19 cellular contexts compared by ENCODE assay signal in the genomic region with DNA sequence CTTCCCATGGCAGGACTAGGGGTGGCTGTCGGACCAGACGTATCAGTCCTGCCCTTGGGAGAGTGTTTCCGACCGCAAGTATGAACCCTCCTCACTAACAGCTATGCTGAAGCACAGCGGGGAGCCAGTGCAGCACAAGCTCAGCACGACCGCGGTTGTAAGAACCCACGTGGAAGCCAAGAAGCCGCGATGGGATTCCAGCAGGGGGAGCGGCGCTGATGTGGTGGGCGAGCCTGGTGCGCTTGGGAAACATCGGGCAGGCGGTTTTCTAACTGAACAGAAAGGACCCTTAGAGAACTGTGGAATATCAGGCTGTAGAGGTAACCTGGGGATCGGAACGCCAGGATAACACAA.
A peak's percentile ranks its signal among the peaks of the same experiment; 100 is the strongest.
DNase-seq lines count a peak whose midpoint lies in the region; ATAC-seq and TF ChIP-seq lines count a peak whose summit lies in the region.
"Had no signal": no experiment of that assay in that cellular context is flagged by ENCODE, and none has a peak within 500 bp of the region (broad histone marks: within the 10 kb centered on the region; RNA-seq: fewer than 3 reads in every experiment).

No MANE protein-coding gene starts in this region.

- H3K27ac ChIP-seq in trophoblast cell (ENCODE audit: low read depth, low read length): no peak overlapping the region
- no peak overlapping the region for H3K27ac ChIP-seq in effector memory CD4-positive, alpha-beta T cell (ENCODE audit: insufficient read depth, low read length, poor library complexity, severe bottlenecking)
- H3K27ac ChIP-seq: SJSA1 had no signal

- POLR2A ChIA-PET in WTC11 (lab: Charles Lee): interaction anchor here (0.5 to 0.6 kb wide), 2 partner anchors 172 to 611 kb away, joined by 3 to 4 read pairs; no protein-coding TSS in a partner anchor

- no peak overlapping the region for H3K4ac ChIP-seq in trophoblast cell (ENCODE audit: low read depth, low read length)

- peak overlapping the region; percentile 0 for H4K91ac ChIP-seq in trophoblast cell (ENCODE audit: low read depth, low read length)

- no peak overlapping the region for H2AFZ ChIP-seq in trophoblast cell (ENCODE audit: insufficient read depth, low read length, poor library complexity)

- peak; percentile 35 for ATAC-seq in WTC11
- ATAC-seq in HG03354 (IDR thresholded peaks at IDR 0.05; ENCODE audit: poor library complexity, severe bottlenecking, unreplicated experiment): no peak
- no peak for ATAC-seq in activated T-helper 17 cell treated with anti-CD3 and anti-CD28 coated beads, Interleukin-2, amount 50 U/mL, for 72 hours (replicated peaks)
- ATAC-seq: PC-3 had no signal

- H3K27me3 Mint-ChIP-seq in WTC11 (ENCODE audit: low read depth): peaks cover 15% of the 10 kb centered on the region
- H3K27me3 Mint-ChIP-seq in activated T-helper 17 cell treated with anti-CD3 and anti-CD28 coated beads, Interleukin-2, amount 50 U/mL, for 72 hours: no peaks in the 10 kb centered on the region

- H3K36me3 Mint-ChIP-seq in WTC11: no peaks in the 10 kb centered on the region
- H3K36me3 Mint-ChIP-seq in activated T-helper 17 cell treated with anti-CD3 and anti-CD28 coated beads, Interleukin-2, amount 50 U/mL, for 72 hours (ENCODE audit: low read depth): no peaks in the 10 kb centered on the region
- H3K36me3 Mint-ChIP-seq: CD4-positive, alpha-beta memory T cell had no signal

- H3K4me3 Mint-ChIP-seq in WTC11: no peak overlapping the region
- no peak overlapping the region for H3K4me3 Mint-ChIP-seq in activated T-helper 17 cell treated with anti-CD3 and anti-CD28 coated beads, Interleukin-2, amount 50 U/mL, for 72 hours
- H3K4me3 Mint-ChIP-seq: CD4-positive, alpha-beta memory T cell had no signal

- H3K36me3 ChIP-seq in trophoblast cell (ENCODE audit: control insufficient read depth in 1 of 2, insufficient read depth in 2 of 2, low read length in 2 of 2): no peaks in the 10 kb centered on the region
- H3K36me3 ChIP-seq in effector memory CD4-positive, alpha-beta T cell (ENCODE audit: control insufficient read depth, insufficient read depth, low read length): no peaks in the 10 kb centered on the region
- H3K36me3 ChIP-seq: SJSA1 had no signal

- peak overlapping the region; percentile 86 for H2BK12ac ChIP-seq in trophoblast cell (ENCODE audit: low read length)

- H3K4me3 ChIP-seq in trophoblast cell (ENCODE audit: low read depth, low read length): no peak overlapping the region
- H3K4me3 ChIP-seq in effector memory CD4-positive, alpha-beta T cell (ENCODE audit: insufficient read depth, low read depth, low read length, poor library complexity, severe bottlenecking): no peak overlapping the region
- H3K4me3 ChIP-seq: SJSA1 had no signal

- H3K9me3 Mint-ChIP-seq in WTC11: peaks cover 9% of the 10 kb centered on the region
- H3K9me3 Mint-ChIP-seq in activated T-helper 17 cell treated with anti-CD3 and anti-CD28 coated beads, Interleukin-2, amount 50 U/mL, for 72 hours: no peaks in the 10 kb centered on the region
- H3K9me3 Mint-ChIP-seq: CD4-positive, alpha-beta memory T cell had no signal

- WGBS in trophoblast cell (ENCODE audit: extremely low coverage, insufficient coverage, insufficient read length): no CpG with 5 or more reads among the region's 19 CpGs

- CTCF ChIA-PET in WTC11 (lab: Charles Lee): interaction anchor here (0.7 to 1.5 kb wide), 3 partner anchors 9 to 131 kb away, joined by 3 to 7 read pairs (median 6); no protein-coding TSS in a partner anchor

- H4K12ac ChIP-seq in trophoblast cell (ENCODE audit: low read depth, low read length): no peak overlapping the region

- H3K23ac ChIP-seq in trophoblast cell (ENCODE audit: low read length): no peak overlapping the region

- H3K9ac ChIP-seq in trophoblast cell (ENCODE audit: low read length): no peak overlapping the region

- no peaks in the 10 kb centered on the region for H3K27me3 ChIP-seq in trophoblast cell (ENCODE audit: insufficient read depth, low read length)
- H3K27me3 ChIP-seq in effector memory CD4-positive, alpha-beta T cell (replicated peaks; ENCODE audit: control insufficient read depth, insufficient read depth, low read length, poor library complexity, severe bottlenecking): no peaks in the 10 kb centered on the region
- H3K27me3 ChIP-seq: SJSA1 had no signal

- H3K4me1 ChIP-seq in trophoblast cell (ENCODE audit: control insufficient read depth in 1 of 2, insufficient read depth in 2 of 2, low read length in 2 of 2): peaks cover 27 to 30% of the 10 kb centered on the region in 2 experiments
- H3K4me1 ChIP-seq in effector memory CD4-positive, alpha-beta T cell (ENCODE audit: control insufficient read depth, insufficient read depth, low read length, poor library complexity, severe bottlenecking): no peaks in the 10 kb centered on the region
- H3K4me1 ChIP-seq: SJSA1 had no signal

- H2BK5ac ChIP-seq in trophoblast cell (ENCODE audit: low read depth, low read length, poor library complexity): no peak overlapping the region

- TF ChIP-seq CTCF in WTC11 (IDR thresholded peaks at IDR 0.05): no peak

- H2AK5ac ChIP-seq in trophoblast cell (ENCODE audit: low read length): peak overlapping the region; percentile 6

- H3K4me1 Mint-ChIP-seq in WTC11: peaks cover 55% of the 10 kb centered on the region
- no peaks in the 10 kb centered on the region for H3K4me1 Mint-ChIP-seq in activated T-helper 17 cell treated with anti-CD3 and anti-CD28 coated beads, Interleukin-2, amount 50 U/mL, for 72 hours
- H3K4me1 Mint-ChIP-seq: CD4-positive, alpha-beta memory T cell had no signal

- H3K79me1 ChIP-seq in trophoblast cell (ENCODE audit: low read length): peaks cover 14% of the 10 kb centered on the region

- H3K4me2 ChIP-seq in trophoblast cell (ENCODE audit: low read length): no peak overlapping the region

- H2BK120ac ChIP-seq in trophoblast cell (ENCODE audit: insufficient read depth, low read length, poor library complexity): peak overlapping the region; percentile 0

- H3K9me3 ChIP-seq in trophoblast cell (ENCODE audit: insufficient read depth, low read depth, low read length): no peaks in the 10 kb centered on the region
- no peaks in the 10 kb centered on the region for H3K9me3 ChIP-seq in effector memory CD4-positive, alpha-beta T cell (ENCODE audit: control insufficient read depth, low read length)
- H3K9me3 ChIP-seq: SJSA1 had no signal

- H4K8ac ChIP-seq in trophoblast cell (ENCODE audit: low read depth, low read length): no peak overlapping the region

- H3K18ac ChIP-seq in trophoblast cell (ENCODE audit: low read length): no peak overlapping the region

- no peak overlapping the region for H3K27ac Mint-ChIP-seq in WTC11
- H3K27ac Mint-ChIP-seq in activated T-helper 17 cell treated with anti-CD3 and anti-CD28 coated beads, Interleukin-2, amount 50 U/mL, for 72 hours: no peak overlapping the region
- H3K27ac Mint-ChIP-seq: CD4-positive, alpha-beta memory T cell had no signal

- DNase-seq in ELF-1 (ENCODE audit: low read depth, low spot score) (peak; percentile 78), WTC11 (ENCODE audit: low spot score) (peak; percentile 54), iPS-NIHi7 (ENCODE audit: extremely low spot score) (peak; percentile 63), trophoblast cell (no peak), SW 1271 (lab: John Stamatoyannopoulos, UW) (no peak)
- no peak for DNase-seq in effector memory CD4-positive, alpha-beta T cell
- DNase-seq: CD4-positive, alpha-beta memory T cell; DMS79; GF-D8; HCEC 1CT; IMR-90; NCI-H1417 treated with DMSO at 0.1 percent for 48 hours; NCI-H2081; NCI-H226; NCI-H526 treated with DMSO at 0.1 percent for 48 hours; PC-3 had no signal

- peaks cover 2% of the 10 kb centered on the region for H3K79me2 ChIP-seq in trophoblast cell (ENCODE audit: control insufficient read depth, insufficient read depth, low read length, poor library complexity)

- H3K14ac ChIP-seq in trophoblast cell (ENCODE audit: low read length): no peak overlapping the region

TF ChIP-seq in WTC11, 78 proteins besides CTCF, POLR2A, EP300 and RAD21 (continues in another document):
- no peak for TF ChIP-seq ZNF423 (CRISPR knock-in tag; IDR thresholded peaks at IDR 0.05)
- TF ChIP-seq, protein P1, sequence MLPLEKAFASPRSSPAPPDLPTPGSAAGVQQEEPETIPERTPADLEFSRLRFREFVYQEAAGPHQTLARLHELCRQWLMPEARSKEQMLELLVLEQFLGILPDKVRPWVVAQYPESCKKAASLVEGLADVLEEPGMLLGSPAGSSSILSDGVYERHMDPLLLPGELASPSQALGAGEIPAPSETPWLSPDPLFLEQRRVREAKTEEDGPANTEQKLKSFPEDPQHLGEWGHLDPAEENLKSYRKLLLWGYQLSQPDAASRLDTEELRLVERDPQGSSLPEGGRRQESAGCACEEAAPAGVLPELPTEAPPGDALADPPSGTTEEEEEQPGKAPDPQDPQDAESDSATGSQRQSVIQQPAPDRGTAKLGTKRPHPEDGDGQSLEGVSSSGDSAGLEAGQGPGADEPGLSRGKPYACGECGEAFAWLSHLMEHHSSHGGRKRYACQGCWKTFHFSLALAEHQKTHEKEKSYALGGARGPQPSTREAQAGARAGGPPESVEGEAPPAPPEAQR (CRISPR knock-in tag; IDR thresholded peaks at IDR 0.05): 0 out of 2 replicates have a peak, but pooled peaks have one; percentile 41
- TF ChIP-seq, protein P2, sequence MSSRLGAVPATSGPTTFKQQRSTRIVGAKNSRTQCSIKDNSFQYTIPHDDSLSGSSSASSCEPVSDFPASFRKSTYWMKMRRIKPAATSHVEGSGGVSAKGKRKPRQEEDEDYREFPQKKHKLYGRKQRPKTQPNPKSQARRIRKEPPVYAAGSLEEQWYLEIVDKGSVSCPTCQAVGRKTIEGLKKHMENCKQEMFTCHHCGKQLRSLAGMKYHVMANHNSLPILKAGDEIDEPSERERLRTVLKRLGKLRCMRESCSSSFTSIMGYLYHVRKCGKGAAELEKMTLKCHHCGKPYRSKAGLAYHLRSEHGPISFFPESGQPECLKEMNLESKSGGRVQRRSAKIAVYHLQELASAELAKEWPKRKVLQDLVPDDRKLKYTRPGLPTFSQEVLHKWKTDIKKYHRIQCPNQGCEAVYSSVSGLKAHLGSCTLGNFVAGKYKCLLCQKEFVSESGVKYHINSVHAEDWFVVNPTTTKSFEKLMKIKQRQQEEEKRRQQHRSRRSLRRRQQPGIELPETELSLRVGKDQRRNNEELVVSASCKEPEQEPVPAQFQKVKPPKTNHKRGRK (CRISPR knock-in tag; IDR thresholded peaks at IDR 0.05; ENCODE audit: borderline replicate concordance): no peak
- TF ChIP-seq ZBTB21 (CRISPR knock-in tag; IDR thresholded peaks at IDR 0.05; ENCODE audit: borderline replicate concordance): 0 out of 2 replicates have a peak, but pooled peaks have one; percentile 53
- TF ChIP-seq, protein P3, sequence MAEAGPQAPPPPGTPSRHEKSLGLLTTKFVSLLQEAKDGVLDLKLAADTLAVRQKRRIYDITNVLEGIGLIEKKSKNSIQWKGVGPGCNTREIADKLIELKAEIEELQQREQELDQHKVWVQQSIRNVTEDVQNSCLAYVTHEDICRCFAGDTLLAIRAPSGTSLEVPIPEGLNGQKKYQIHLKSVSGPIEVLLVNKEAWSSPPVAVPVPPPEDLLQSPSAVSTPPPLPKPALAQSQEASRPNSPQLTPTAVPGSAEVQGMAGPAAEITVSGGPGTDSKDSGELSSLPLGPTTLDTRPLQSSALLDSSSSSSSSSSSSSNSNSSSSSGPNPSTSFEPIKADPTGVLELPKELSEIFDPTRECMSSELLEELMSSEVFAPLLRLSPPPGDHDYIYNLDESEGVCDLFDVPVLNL (CRISPR knock-in tag; IDR thresholded peaks at IDR 0.05; ENCODE audit: borderline replicate concordance, low read depth): no peak

Comparison
In these comparisons a context has a peak if more than half of its experiments do, and no peak if none do; other contexts are left out.
1. DNase-seq: peak in ELF-1 (single experiment), WTC11 (single experiment) and iPS-NIHi7 (single experiment); none in trophoblast cell (0 of 2), SW 1271 (0 of 2) and effector memory CD4-positive, alpha-beta T cell (0 of 3).